ENCODE assay signal across 8 cellular contexts in the genomic region with DNA sequence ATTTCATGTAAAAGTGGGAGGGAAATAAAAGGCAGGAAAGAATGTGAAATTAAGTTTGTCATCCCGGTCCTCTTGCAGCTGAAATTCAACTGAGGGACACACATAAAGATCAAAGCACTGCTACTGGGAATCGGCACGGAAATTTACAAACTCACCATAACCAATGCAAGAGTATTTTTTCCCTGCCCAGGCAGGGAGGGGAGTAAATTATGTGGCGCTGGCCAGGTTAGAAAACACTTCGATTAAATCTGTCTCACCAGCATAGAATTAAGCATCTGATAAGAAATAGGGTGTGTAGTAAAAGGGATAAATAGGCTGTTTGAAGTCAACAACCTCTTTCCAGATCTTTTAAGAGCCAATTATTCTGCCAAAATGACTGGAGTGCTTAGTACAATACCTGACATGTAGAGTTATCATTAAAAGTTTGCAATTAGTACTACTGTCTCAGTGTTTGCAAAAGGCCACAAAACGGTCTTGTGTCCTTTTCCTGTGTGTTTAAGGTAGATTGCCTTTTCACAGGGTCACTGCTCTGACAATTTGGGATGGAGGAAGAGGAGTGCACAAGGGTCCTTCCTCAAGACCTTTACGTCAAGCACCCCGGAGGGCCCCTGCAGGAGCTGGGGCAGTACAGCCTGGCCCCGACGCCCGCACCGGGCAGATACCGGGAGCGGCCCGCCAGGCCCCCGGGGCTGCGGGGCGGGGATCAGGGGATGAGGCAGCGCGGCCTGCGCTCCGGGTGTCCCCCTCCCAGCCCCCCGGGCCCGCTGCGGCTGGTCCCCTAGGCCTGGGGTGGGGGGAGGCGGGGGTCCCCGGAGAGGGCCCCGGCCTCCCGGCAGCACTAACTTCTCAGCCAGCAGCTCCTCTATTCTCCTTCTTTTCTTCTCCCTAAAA.
DNase-seq lines count a peak whose midpoint lies in the region; ATAC-seq and TF ChIP-seq lines count a peak whose summit lies in the region.

No MANE protein-coding gene starts in this region.

- H3K9ac ChIP-seq in iPS-15b (ENCODE audit: low read depth, low read length) = peak overlapping the region; percentile 29

- peak overlapping the region; percentile 40 for H3K4me3 ChIP-seq in iPS-15b (ENCODE audit: low read depth, low read length)
- H3K4me3 ChIP-seq in skin epidermis = peak overlapping the region; percentile 62 to 98 (median 92)

- ATAC-seq in GM18858 (IDR thresholded peaks at IDR 0.05; ENCODE audit: unreplicated experiment) (no peak), HG03045 (IDR thresholded peaks at IDR 0.05; ENCODE audit: unreplicated experiment) (no peak)

- no peaks in the 10 kb centered on the region for H3K36me3 ChIP-seq in iPS-15b (ENCODE audit: control insufficient read depth, insufficient read depth, low read length)

- H3K27ac ChIP-seq in angular gyrus (ENCODE audit: low read depth, low read length) = peak overlapping the region; percentile 22
- peak overlapping the region; percentile 77 to 99 (median 95) for H3K27ac ChIP-seq in skin epidermis

- H3K9me3 ChIP-seq in iPS-15b (ENCODE audit: control insufficient read depth, insufficient read depth, low read length) = no peaks in the 10 kb centered on the region

- H3K4me1 ChIP-seq in iPS-15b (ENCODE audit: control insufficient read depth, insufficient read depth, low read length) = no peaks in the 10 kb centered on the region

- TF ChIP-seq RAD21 in Ishikawa (IDR thresholded peaks at IDR 0.05; ENCODE audit: low read depth) = no peak

- H3K27me3 ChIP-seq in iPS-15b (ENCODE audit: control insufficient read depth, insufficient read depth, low read length) = no peaks in the 10 kb centered on the region

- peak; percentile 27 for DNase-seq in activated CD4-positive, alpha-beta T cell treated with anti-CD3 and anti-CD28 coated beads for 48 hours
- no peak for DNase-seq in activated CD4-positive, alpha-beta T cell treated with anti-CD3 and anti-CD28 coated beads, Interleukin-2, amount 50 U/mL, for 4 hours

- TF ChIP-seq EP300 in Ishikawa (IDR thresholded peaks at IDR 0.05; ENCODE audit: borderline replicate concordance) = no peak

TF ChIP-seq in Ishikawa, 13 proteins besides CTCF, POLR2A, EP300 and RAD21:
- TF ChIP-seq NFIC (IDR thresholded peaks at IDR 0.05) (no peak), TEAD4 (IDR thresholded peaks at IDR 0.05) (no peak), ZBTB7A (IDR thresholded peaks at IDR 0.05; ENCODE audit: low read depth) (peak; percentile 61; the same call in 1 of the 2 replicates), EGR1 (IDR thresholded peaks at IDR 0.05) (no peak)
